ENCODE assay signal across 1 cellular context in the genomic region with DNA sequence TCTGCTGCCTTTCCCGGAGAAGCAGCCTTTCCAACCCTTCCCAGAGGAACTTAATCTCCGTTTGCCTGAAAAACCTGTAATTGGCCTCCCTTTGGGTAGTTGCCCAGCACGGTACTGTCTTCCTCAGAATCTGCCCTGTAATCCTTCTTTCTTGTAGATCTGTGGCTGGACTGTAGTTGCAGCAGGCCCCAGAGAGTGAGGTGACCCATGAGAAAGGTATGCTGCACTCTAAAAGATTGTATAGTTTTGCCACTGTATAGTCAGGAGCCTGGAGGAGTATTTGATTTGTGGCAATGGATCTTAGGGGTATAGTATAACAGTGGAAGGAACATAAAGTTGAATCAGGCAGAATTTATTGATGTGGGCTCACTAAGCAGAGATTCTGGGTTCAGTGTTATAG.
TF ChIP-seq lines count a peak whose summit lies in the region.

No MANE protein-coding gene starts in this region.

TF ChIP-seq in GM12878, 131 proteins besides CTCF, POLR2A, EP300 and RAD21 (continued from another document):
- TF ChIP-seq, protein P1, sequence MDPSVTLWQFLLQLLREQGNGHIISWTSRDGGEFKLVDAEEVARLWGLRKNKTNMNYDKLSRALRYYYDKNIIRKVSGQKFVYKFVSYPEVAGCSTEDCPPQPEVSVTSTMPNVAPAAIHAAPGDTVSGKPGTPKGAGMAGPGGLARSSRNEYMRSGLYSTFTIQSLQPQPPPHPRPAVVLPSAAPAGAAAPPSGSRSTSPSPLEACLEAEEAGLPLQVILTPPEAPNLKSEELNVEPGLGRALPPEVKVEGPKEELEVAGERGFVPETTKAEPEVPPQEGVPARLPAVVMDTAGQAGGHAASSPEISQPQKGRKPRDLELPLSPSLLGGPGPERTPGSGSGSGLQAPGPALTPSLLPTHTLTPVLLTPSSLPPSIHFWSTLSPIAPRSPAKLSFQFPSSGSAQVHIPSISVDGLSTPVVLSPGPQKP (IDR thresholded peaks at IDR 0.05; ENCODE audit: low read depth, low read length), result no peak
- TF ChIP-seq PAX5 (IDR thresholded peaks at IDR 0.05; ENCODE audit: borderline replicate concordance, low read depth, low read length) (no peak), JUND (IDR thresholded peaks at IDR 0.05; ENCODE audit: low read depth, low read length) (no peak), EGR1 (IDR thresholded peaks at IDR 0.05; ENCODE audit: borderline replicate concordance in 1 of 2, low read depth in 2 of 2, low read length in 2 of 2) (no peak), E2F4 (IDR thresholded peaks at IDR 0.05; ENCODE audit: low read depth, low read length) (no peak), EZH2 (IDR thresholded peaks at IDR 0.05; ENCODE audit: borderline replicate concordance, control insufficient read depth, low read depth, low read length) (no peak), TCF3 (IDR thresholded peaks at IDR 0.05; ENCODE audit: borderline replicate concordance, insufficient read depth, low read depth, low read length) (no peak), YY1 (IDR thresholded peaks at IDR 0.05; ENCODE audit: low read depth, low read length) (no peak), ZBED1 (IDR thresholded peaks at IDR 0.05; ENCODE audit: borderline replicate concordance) (no peak), HSF1 (IDR thresholded peaks at IDR 0.05; ENCODE audit: low read depth, low read length) (no peak), ATF7 (IDR thresholded peaks at IDR 0.05; ENCODE audit: low read depth) (no peak)
- TF ChIP-seq, protein P2, sequence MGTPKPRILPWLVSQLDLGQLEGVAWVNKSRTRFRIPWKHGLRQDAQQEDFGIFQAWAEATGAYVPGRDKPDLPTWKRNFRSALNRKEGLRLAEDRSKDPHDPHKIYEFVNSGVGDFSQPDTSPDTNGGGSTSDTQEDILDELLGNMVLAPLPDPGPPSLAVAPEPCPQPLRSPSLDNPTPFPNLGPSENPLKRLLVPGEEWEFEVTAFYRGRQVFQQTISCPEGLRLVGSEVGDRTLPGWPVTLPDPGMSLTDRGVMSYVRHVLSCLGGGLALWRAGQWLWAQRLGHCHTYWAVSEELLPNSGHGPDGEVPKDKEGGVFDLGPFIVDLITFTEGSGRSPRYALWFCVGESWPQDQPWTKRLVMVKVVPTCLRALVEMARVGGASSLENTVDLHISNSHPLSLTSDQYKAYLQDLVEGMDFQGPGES (IDR thresholded peaks at IDR 0.05), result no peak
- TF ChIP-seq, protein P3, sequence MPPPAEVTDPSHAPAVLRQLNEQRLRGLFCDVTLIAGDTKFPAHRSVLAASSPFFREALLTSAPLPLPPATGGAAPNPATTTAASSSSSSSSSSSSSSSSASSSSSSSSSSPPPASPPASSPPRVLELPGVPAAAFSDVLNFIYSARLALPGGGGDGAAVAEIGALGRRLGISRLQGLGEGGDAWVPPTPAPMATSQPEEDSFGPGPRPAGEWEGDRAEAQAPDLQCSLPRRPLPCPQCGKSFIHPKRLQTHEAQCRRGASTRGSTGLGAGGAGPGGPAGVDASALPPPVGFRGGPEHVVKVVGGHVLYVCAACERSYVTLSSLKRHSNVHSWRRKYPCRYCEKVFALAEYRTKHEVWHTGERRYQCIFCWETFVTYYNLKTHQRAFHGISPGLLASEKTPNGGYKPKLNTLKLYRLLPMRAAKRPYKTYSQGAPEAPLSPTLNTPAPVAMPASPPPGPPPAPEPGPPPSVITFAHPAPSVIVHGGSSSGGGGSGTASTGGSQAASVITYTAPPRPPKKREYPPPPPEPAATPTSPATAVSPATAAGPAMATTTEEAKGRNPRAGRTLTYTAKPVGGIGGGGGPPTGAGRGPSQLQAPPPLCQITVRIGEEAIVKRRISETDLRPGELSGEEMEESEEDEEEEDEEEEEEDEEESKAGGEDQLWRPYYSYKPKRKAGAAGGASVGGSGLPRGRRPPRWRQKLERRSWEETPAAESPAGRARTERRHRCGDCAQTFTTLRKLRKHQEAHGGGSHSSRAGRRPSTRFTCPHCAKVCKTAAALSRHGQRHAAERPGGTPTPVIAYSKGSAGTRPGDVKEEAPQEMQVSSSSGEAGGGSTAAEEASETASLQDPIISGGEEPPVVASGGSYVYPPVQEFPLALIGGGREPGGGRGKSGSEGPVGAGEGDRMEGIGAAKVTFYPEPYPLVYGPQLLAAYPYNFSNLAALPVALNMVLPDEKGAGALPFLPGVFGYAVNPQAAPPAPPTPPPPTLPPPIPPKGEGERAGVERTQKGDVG (CRISPR knock-in tag; IDR thresholded peaks at IDR 0.05), result no peak
TF ChIP-seq in GM12878: peak in this region for 0.
